ENCODE assay signal across 16 cellular contexts in the genomic region with DNA sequence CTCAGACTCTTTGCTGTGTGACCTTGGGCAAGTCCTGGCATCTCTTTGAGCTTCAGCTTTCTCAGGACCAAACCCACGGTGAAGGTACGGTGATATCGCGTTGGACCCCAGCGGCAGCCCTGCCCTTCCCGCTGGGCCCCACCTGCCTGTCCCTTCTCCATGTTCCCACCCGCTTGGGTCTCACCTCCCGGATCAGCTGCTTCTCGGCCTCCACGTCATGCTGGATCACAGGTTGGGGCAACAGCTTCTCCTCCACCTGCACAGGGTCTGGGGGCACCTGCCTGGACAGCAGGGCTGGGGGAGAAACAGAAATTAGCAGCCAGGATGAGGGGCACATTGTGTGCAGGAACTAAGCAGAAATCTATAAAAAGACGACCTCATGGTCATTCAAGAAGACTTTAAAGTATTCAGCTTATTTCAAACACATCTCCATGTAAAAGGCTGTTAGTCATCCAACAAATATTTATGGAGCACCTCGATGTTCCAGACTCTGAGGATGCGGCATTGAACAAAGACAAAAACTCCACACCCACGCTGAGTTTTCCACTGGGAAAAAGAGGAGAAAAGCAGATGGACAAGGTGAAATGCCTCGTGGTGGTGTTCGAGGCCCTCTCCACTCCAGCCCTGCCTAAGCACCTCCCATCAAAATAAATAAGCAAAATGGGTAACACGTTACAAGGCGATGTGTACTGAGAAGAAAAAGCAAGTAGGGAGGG. TPM values are rescaled to one million over a fixed set of nuclear protein-coding genes. Genes with fewer than 3 reads are reported as not detected.
DNase-seq lines count a peak whose midpoint lies in the region; ATAC-seq, FAIRE-seq and TF ChIP-seq lines count a peak whose summit lies in the region.
"Had no signal": no experiment of that assay in that cellular context is flagged by ENCODE, and none has a peak within 500 bp of the region (broad histone marks: within the 10 kb centered on the region; RNA-seq: fewer than 3 reads in every experiment).

No MANE protein-coding gene starts in this region.

- H3K4me3 ChIP-seq in HepG2 (replicated peaks in 1 of 3; ENCODE audit: insufficient read depth in 1 of 3, low read depth in 2 of 3, low read length in 3 of 3) (no peak overlapping the region), right lobe of liver (no peak overlapping the region)
- H3K4me3 ChIP-seq: suprapubic skin had no signal

- no peak overlapping the region for H2AFZ ChIP-seq in HepG2 (ENCODE audit: low read length)

- no peak for ATAC-seq in HepG2
- no peak for ATAC-seq in right lobe of liver
- no peak for ATAC-seq in HG03045 (IDR thresholded peaks at IDR 0.05; ENCODE audit: unreplicated experiment)

- TF ChIP-seq POLR2A in HepG2 (IDR thresholded peaks at IDR 0.05; ENCODE audit: insufficient read depth in 1 of 2, low read depth in 2 of 2, low read length in 2 of 2), result no peak
- no peak for TF ChIP-seq POLR2A in right lobe of liver (IDR thresholded peaks at IDR 0.05)

- CTCF ChIA-PET in HepG2 (lab: Yijun Ruan, JAX; ENCODE audit: low intra/inter-chr PET ratio, low total read pairs), result no interaction called here

- no peak overlapping the region for H3K9ac ChIP-seq in HepG2 (ENCODE audit: insufficient read depth, low read depth, low read length)

- H3K79me2 ChIP-seq in HepG2 (ENCODE audit: insufficient read depth, low read length), result no peaks in the 10 kb centered on the region

- H3K27ac ChIP-seq in HepG2 (ENCODE audit: extremely low read length, insufficient read depth, low read length) (no peak overlapping the region), right lobe of liver (no peak overlapping the region)
- H3K27ac ChIP-seq: suprapubic skin had no signal

- H3K9me3 ChIP-seq in HepG2 (ENCODE audit: low read length) (no peaks in the 10 kb centered on the region), right lobe of liver (no peaks in the 10 kb centered on the region)
- H3K9me3 ChIP-seq: suprapubic skin had no signal

- TF ChIP-seq CTCF in HepG2 (CRISPR knock-in tag; IDR thresholded peaks at IDR 0.05), result no peak
- no peak for TF ChIP-seq CTCF in right lobe of liver (IDR thresholded peaks at IDR 0.05)

- H3K4me1 ChIP-seq in HepG2 (ENCODE audit: insufficient read depth, low read length), result peaks cover 43% of the 10 kb centered on the region
- no peaks in the 10 kb centered on the region for H3K4me1 ChIP-seq in right lobe of liver

- H3K27me3 ChIP-seq in HepG2 (ENCODE audit: control insufficient read depth in 1 of 2, insufficient read depth in 2 of 2, low read length in 2 of 2), result peaks cover 6 to 31% of the 10 kb centered on the region in 2 experiments; a peak in 4 of 5 replicates
- no peaks in the 10 kb centered on the region for H3K27me3 ChIP-seq in right lobe of liver
- H3K27me3 ChIP-seq: suprapubic skin had no signal

- no peaks in the 10 kb centered on the region for H4K20me1 ChIP-seq in HepG2 (ENCODE audit: insufficient read depth, low read length)

- DNase-seq in HepG2 (ENCODE audit: low spot score) (peak; percentile 34), right lobe of liver (no peak), amniotic stem cell (lab: John Stamatoyannopoulos, UW) (peak; percentile 21), hepatic stellate cell (ENCODE audit: low spot score) (peak; percentile 80), urothelium cell line (ENCODE audit: low spot score) (peak; percentile 54), NCI-H2029 treated with DMSO at 0.1 percent for 48 hours (lab: John Stamatoyannopoulos, UW) (no peak), D341Med (ENCODE audit: low spot score) (no peak)
- DNase-seq: activated CD4-positive, CD25-positive, alpha-beta regulatory T cell treated with anti-CD3 and anti-CD28 coated beads, Interleukin-2, amount 50 U/mL, for 72 hours; AML-193; effector CD8-positive, alpha-beta T cell; NCI-H2081; nucleus accumbens; stimulated activated CD4-positive, alpha-beta T cell treated with anti-CD3 and anti-CD28 coated beads, Interleukin-4, amount 100 ng/mL, for 4 hours had no signal

- WGBS in HepG2 (ENCODE audit: low lambda C conversion rate), result 41% methylated on average over 18 of the region's 18 CpGs
- 72% methylated on average over 9 of the region's 18 CpGs for WGBS in right lobe of liver (ENCODE audit: insufficient coverage, low coverage, low lambda C conversion rate, missing lambda C conversion rate)

- in situ Hi-C loops in HepG2 (cut with HindIII; ENCODE audit: extremely low pct_ligation_motif_present, low pct_unique_long_range_greater_than_20kb), result no loop called here

- no peak for FAIRE-seq in HepG2 (lab: Jason Lieb, UNC)
- FAIRE-seq in urothelium cell line (lab: Jason Lieb, UNC), result no peak
- FAIRE-seq: GM19239 had no signal

- H3K36me3 ChIP-seq in HepG2 (replicated peaks in 1 of 2; ENCODE audit: control insufficient read depth in 1 of 2, insufficient read depth in 2 of 2, low read length in 2 of 2) (no peaks in the 10 kb centered on the region), right lobe of liver (no peaks in the 10 kb centered on the region)
- H3K36me3 ChIP-seq: suprapubic skin had no signal

- TF ChIP-seq RAD21 in HepG2 (CRISPR knock-in tag; IDR thresholded peaks at IDR 0.05), result no peak

- POLR2A ChIA-PET in HepG2 (lab: Yijun Ruan, JAX), result interaction anchor here (1.4 to 2.0 kb wide), 2 partner anchors 34 to 37 kb away, joined by 3 to 12 read pairs; a partner anchor contains a TSS

- no peak for TF ChIP-seq EP300 in HepG2 (IDR thresholded peaks at IDR 0.05; ENCODE audit: low read depth in 2 of 2, low read length in 2 of 2)
- TF ChIP-seq EP300 in HepG2 (CRISPR knock-in tag; IDR thresholded peaks at IDR 0.05; ENCODE audit: borderline replicate concordance), result no peak

- H3K4me2 ChIP-seq in HepG2 (ENCODE audit: low read depth, low read length), result 0 out of 2 replicates have a peak overlapping the region, but pooled peaks have one; percentile 81

- intact Hi-C loops in HepG2 (cut with micrococcal nuclease; ENCODE audit: unreplicated experiment) (no loop called here), right lobe of liver (cut with DNase I) (loop anchor here (5.0 to 10.0 kb wide), 2 partner anchors 496 to 499 kb away; no protein-coding TSS in a partner anchor)

- no TSS peak for BruUV-seq in HepG2 (replicated peaks; lab: Mats Ljungman, UMichigan)

RNA-seq across cellular contexts. Expression of a gene that starts 19.5 kb away (rescaled TPM):
- total RNA-seq in HepG2 (2016; rRNA removed; fragmentation: Illumina TruSeq; extraction: Trizol) (0.24 and 0.25 TPM in 2 replicates), right lobe of liver (1 to 10 TPM; 1.0 to 3.2 (median 1.3) TPM)
- not detected in 2 replicates for total RNA-seq in HepG2 (2016; cell fraction: cytosol; rRNA removed; fragmentation: Illumina TruSeq; extraction: Trizol; ENCODE audit: low read depth)
- total RNA-seq in HepG2 (2016; cell fraction: insoluble cytoplasmic fraction; rRNA removed; fragmentation: Illumina TruSeq; extraction: Trizol), result 0.13 and 0.27 TPM in 2 replicates
- 0.34 TPM in 1 of 2 replicates, not detected in the other for total RNA-seq in HepG2 (2016; cell fraction: membrane; rRNA removed; fragmentation: Illumina TruSeq; extraction: Trizol)
- total RNA-seq in HepG2 (2016; cell fraction: nucleus; rRNA removed; fragmentation: Illumina TruSeq; extraction: Trizol), result 0.16 TPM in 1 of 2 replicates, not detected in the other
- 0.44 and 0.52 TPM in 2 replicates for polyA plus RNA-seq in HepG2 (2011; rRNA removed)
- 0.27 and 0.36 TPM in 2 replicates for polyA plus RNA-seq in HepG2 (2011; cell fraction: cytosol; rRNA removed)
- polyA plus RNA-seq in HepG2 (2011; cell fraction: nucleus; rRNA removed), result 0.63 and 0.69 TPM in 2 replicates
- polyA plus RNA-seq in HepG2 (2012), result 0.35 and 0.60 TPM in 2 replicates
- 0.11 and 0.24 TPM in 2 replicates for polyA plus RNA-seq in HepG2 (2016; cell fraction: cytosol; fragmentation: Illumina TruSeq; extraction: Trizol; ENCODE audit: low read depth)
- polyA plus RNA-seq in HepG2 (2016; cell fraction: insoluble cytoplasmic fraction; fragmentation: Illumina TruSeq; extraction: Trizol; ENCODE audit: low read depth), result 0.21 TPM in 1 of 2 replicates, not detected in the other
- polyA plus RNA-seq in HepG2 (2016; cell fraction: membrane; fragmentation: Illumina TruSeq; extraction: Trizol; ENCODE audit: low read depth), result 0.14 and 0.47 TPM in 2 replicates
- 0.36 TPM in 1 of 2 replicates, not detected in the other for polyA plus RNA-seq in HepG2 (2016; cell fraction: nucleus; fragmentation: Illumina TruSeq; extraction: Trizol; ENCODE audit: insufficient read depth, low read depth)
- 0.78 TPM in 1 of 2 replicates, not detected in the other for polyA minus RNA-seq in HepG2 (2011; rRNA and poly(A)+ RNA removed; ENCODE audit: low replicate concordance)
- not detected in 2 replicates for polyA minus RNA-seq in HepG2 (2011; cell fraction: cytosol; rRNA and poly(A)+ RNA removed)
- polyA minus RNA-seq in HepG2 (2011; cell fraction: nucleus; rRNA and poly(A)+ RNA removed), result 0.52 and 0.62 TPM in 2 replicates

RNA-seq across cellular contexts. Expression of a gene that starts 34.1 kb away (rescaled TPM):
- total RNA-seq in HepG2 (2016; rRNA removed; fragmentation: Illumina TruSeq; extraction: Trizol) (1.7 and 3.4 TPM in 2 replicates), right lobe of liver (1 to 10 TPM in 2 of 6 experiments, under 1 TPM in 1, not detected in 3; 0.80 to 1.8 (median 1.4) TPM)
- 0.20 and 0.26 TPM in 2 replicates for total RNA-seq in HepG2 (2016; cell fraction: cytosol; rRNA removed; fragmentation: Illumina TruSeq; extraction: Trizol; ENCODE audit: low read depth)
- 1.6 and 2.0 TPM in 2 replicates for total RNA-seq in HepG2 (2016; cell fraction: insoluble cytoplasmic fraction; rRNA removed; fragmentation: Illumina TruSeq; extraction: Trizol)
- 1.4 and 1.8 TPM in 2 replicates for total RNA-seq in HepG2 (2016; cell fraction: membrane; rRNA removed; fragmentation: Illumina TruSeq; extraction: Trizol)
- total RNA-seq in HepG2 (2016; cell fraction: nucleus; rRNA removed; fragmentation: Illumina TruSeq; extraction: Trizol), result 1.8 and 2.2 TPM in 2 replicates
- polyA plus RNA-seq in HepG2 (2011; rRNA removed), result 1.2 and 1.4 TPM in 2 replicates
- 0.87 and 0.92 TPM in 2 replicates for polyA plus RNA-seq in HepG2 (2011; cell fraction: cytosol; rRNA removed)
- polyA plus RNA-seq in HepG2 (2011; cell fraction: nucleus; rRNA removed), result 7.0 and 10.0 TPM in 2 replicates
- 0.94 and 1.8 TPM in 2 replicates for polyA plus RNA-seq in HepG2 (2012)
- polyA plus RNA-seq in HepG2 (2016; cell fraction: cytosol; fragmentation: Illumina TruSeq; extraction: Trizol; ENCODE audit: low read depth), result 0.29 and 0.55 TPM in 2 replicates
- 0.69 and 1.5 TPM in 2 replicates for polyA plus RNA-seq in HepG2 (2016; cell fraction: insoluble cytoplasmic fraction; fragmentation: Illumina TruSeq; extraction: Trizol; ENCODE audit: low read depth)
- polyA plus RNA-seq in HepG2 (2016; cell fraction: membrane; fragmentation: Illumina TruSeq; extraction: Trizol; ENCODE audit: low read depth), result 0.64 and 0.86 TPM in 2 replicates
- polyA plus RNA-seq in HepG2 (2016; cell fraction: nucleus; fragmentation: Illumina TruSeq; extraction: Trizol; ENCODE audit: insufficient read depth, low read depth), result 4.8 and 5.7 TPM in 2 replicates
- polyA minus RNA-seq in HepG2 (2011; rRNA and poly(A)+ RNA removed; ENCODE audit: low replicate concordance), result 0.05 and 0.76 TPM in 2 replicates
- 0.40 and 1.4 TPM in 2 replicates for polyA minus RNA-seq in HepG2 (2011; cell fraction: cytosol; rRNA and poly(A)+ RNA removed)
- 0.77 and 0.87 TPM in 2 replicates for polyA minus RNA-seq in HepG2 (2011; cell fraction: nucleus; rRNA and poly(A)+ RNA removed)

RNA-seq across cellular contexts. Expression of a gene that starts 37.2 kb away (rescaled TPM):
- total RNA-seq in HepG2 (2016; rRNA removed; fragmentation: Illumina TruSeq; extraction: Trizol), result 167 and 335 TPM in 2 replicates
- total RNA-seq in HepG2 (2016; cell fraction: cytosol; rRNA removed; fragmentation: Illumina TruSeq; extraction: Trizol; ENCODE audit: low read depth), result 55.5 and 58.3 TPM in 2 replicates
- total RNA-seq in HepG2 (2016; cell fraction: insoluble cytoplasmic fraction; rRNA removed; fragmentation: Illumina TruSeq; extraction: Trizol), result 152 and 344 TPM in 2 replicates
- total RNA-seq in HepG2 (2016; cell fraction: membrane; rRNA removed; fragmentation: Illumina TruSeq; extraction: Trizol), result 109 and 116 TPM in 2 replicates
- total RNA-seq in HepG2 (2016; cell fraction: nucleus; rRNA removed; fragmentation: Illumina TruSeq; extraction: Trizol), result 220 and 261 TPM in 2 replicates
- polyA plus RNA-seq in HepG2 (2011; rRNA removed), result 485 and 494 TPM in 2 replicates
- 512 and 565 TPM in 2 replicates for polyA plus RNA-seq in HepG2 (2011; cell fraction: cytosol; rRNA removed)
- polyA plus RNA-seq in HepG2 (2011; cell fraction: nucleus; rRNA removed), result 123 and 124 TPM in 2 replicates
- polyA plus RNA-seq in HepG2 (2012), result 190 and 241 TPM in 2 replicates
- polyA plus RNA-seq in HepG2 (2016; cell fraction: cytosol; fragmentation: Illumina TruSeq; extraction: Trizol; ENCODE audit: low read depth), result 62.9 and 71.0 TPM in 2 replicates
- polyA plus RNA-seq in HepG2 (2016; cell fraction: insoluble cytoplasmic fraction; fragmentation: Illumina TruSeq; extraction: Trizol; ENCODE audit: low read depth), result 137 and 148 TPM in 2 replicates
- 92.2 and 98.9 TPM in 2 replicates for polyA plus RNA-seq in HepG2 (2016; cell fraction: membrane; fragmentation: Illumina TruSeq; extraction: Trizol; ENCODE audit: low read depth)
- 331 and 354 TPM in 2 replicates for polyA plus RNA-seq in HepG2 (2016; cell fraction: nucleus; fragmentation: Illumina TruSeq; extraction: Trizol; ENCODE audit: insufficient read depth, low read depth)
- polyA minus RNA-seq in HepG2 (2011; rRNA and poly(A)+ RNA removed; ENCODE audit: low replicate concordance), result 116 and 435 TPM in 2 replicates
- 152 TPM in 2 replicates for polyA minus RNA-seq in HepG2 (2011; cell fraction: cytosol; rRNA and poly(A)+ RNA removed)
- 85.1 and 101 TPM in 2 replicates for polyA minus RNA-seq in HepG2 (2011; cell fraction: nucleus; rRNA and poly(A)+ RNA removed)
- total RNA-seq in right lobe of liver, result 100 to 1,000 TPM in 3 of 6 experiments, 10 to 100 TPM in 3; 53.0 to 132 (median 100) TPM

Comparison
In these comparisons a context has a peak if more than half of its experiments do, and no peak if none do; other contexts are left out.
1. DNase-seq: peak in HepG2 (single experiment), amniotic stem cell (single experiment), hepatic stellate cell (single experiment) and urothelium cell line (single experiment); none in right lobe of liver (0 of 3), NCI-H2029 treated with DMSO at 0.1 percent for 48 hours (single experiment) and D341Med (single experiment).